31 cellular contexts compared by ENCODE assay signal in genomic region chr15:82891025-82891390, GRCh38.
"Had no signal": no experiment of that assay in that cellular context is flagged by ENCODE, and none has a peak within 500 bp of the region (broad histone marks: within the 10 kb centered on the region; RNA-seq: fewer than 3 reads in every experiment).

No MANE protein-coding gene starts in this region.

- H3K36me3 ChIP-seq: breast epithelium, thyroid gland, upper lobe of right lung had no signal

- H3K27me3 ChIP-seq: breast epithelium, thyroid gland, upper lobe of right lung had no signal

- H3K27ac Mint-ChIP-seq: activated T-helper 1 cell treated with anti-CD3 and anti-CD28 coated beads, Interleukin-12 subunit alpha, Interleukin-12 subunit beta, Interleukin-2, Interleukin-4 antibody, amounts not matched to agents 30 ng/mL and 10 ng/mL and 1 ng/mL, durations not matched to agents 14 hours and 24 hours and 36 hours; dendritic cell treated with granulocyte-macrophage colony-stimulating factor and Interleukin-4, amounts not matched to agents 40 ng/mL and 50 ng/mL, for 4 days; naive thymus-derived CD4-positive, alpha-beta T cell; stimulated activated memory B cell treated with anti-CD40 and anti-IgM and Interleukin-4, amounts not matched to agents 10 μg/mL and 1 μg/mL and 100 μg/mL, for 72 hours; stimulated activated naive CD8-positive, alpha-beta T cell treated with anti-CD3 and anti-CD28 coated beads, Interleukin-15, amount 100 ng/mL, for 72 hours; T-helper 17 cell had no signal

- FAIRE-seq: endometrium, frontal cortex, islet of Langerhans, small intestine had no signal

- H3K9me3 Mint-ChIP-seq: activated T-helper 1 cell treated with anti-CD3 and anti-CD28 coated beads, Interleukin-12 subunit alpha, Interleukin-12 subunit beta, Interleukin-2, Interleukin-4 antibody, amounts not matched to agents 30 ng/mL and 10 ng/mL and 1 ng/mL, durations not matched to agents 14 hours and 24 hours and 36 hours; central memory CD8-positive, alpha-beta T cell; dendritic cell treated with granulocyte-macrophage colony-stimulating factor and Interleukin-4, amounts not matched to agents 40 ng/mL and 50 ng/mL, for 4 days; naive thymus-derived CD4-positive, alpha-beta T cell; neural crest cell; stimulated activated memory B cell treated with anti-CD40 and anti-IgM and Interleukin-4, amounts not matched to agents 10 μg/mL and 1 μg/mL and 100 μg/mL, for 72 hours; stimulated activated naive CD8-positive, alpha-beta T cell treated with anti-CD3 and anti-CD28 coated beads, Interleukin-15, amount 100 ng/mL, for 72 hours had no signal

- H3K4me1 Mint-ChIP-seq: central memory CD8-positive, alpha-beta T cell; naive thymus-derived CD4-positive, alpha-beta T cell; stimulated activated naive CD8-positive, alpha-beta T cell treated with anti-CD3 and anti-CD28 coated beads, Interleukin-15, amount 100 ng/mL, for 72 hours; T-helper 17 cell had no signal

- H3K4me3 Mint-ChIP-seq: activated T-helper 1 cell treated with anti-CD3 and anti-CD28 coated beads, Interleukin-12 subunit alpha, Interleukin-12 subunit beta, Interleukin-2, Interleukin-4 antibody, amounts not matched to agents 30 ng/mL and 10 ng/mL and 1 ng/mL, durations not matched to agents 14 hours and 24 hours and 36 hours; central memory CD8-positive, alpha-beta T cell; dendritic cell treated with granulocyte-macrophage colony-stimulating factor and Interleukin-4, amounts not matched to agents 40 ng/mL and 50 ng/mL, for 4 days; naive thymus-derived CD4-positive, alpha-beta T cell; neural crest cell; stimulated activated memory B cell treated with anti-CD40 and anti-IgM and Interleukin-4, amounts not matched to agents 10 μg/mL and 1 μg/mL and 100 μg/mL, for 72 hours; stimulated activated naive CD8-positive, alpha-beta T cell treated with anti-CD3 and anti-CD28 coated beads, Interleukin-15, amount 100 ng/mL, for 72 hours; T-helper 17 cell had no signal

- H3K27me3 Mint-ChIP-seq: dendritic cell treated with granulocyte-macrophage colony-stimulating factor and Interleukin-4, amounts not matched to agents 40 ng/mL and 50 ng/mL, for 4 days; stimulated activated memory B cell treated with anti-CD40 and anti-IgM and Interleukin-4, amounts not matched to agents 10 μg/mL and 1 μg/mL and 100 μg/mL, for 72 hours; stimulated activated naive CD8-positive, alpha-beta T cell treated with anti-CD3 and anti-CD28 coated beads, Interleukin-15, amount 100 ng/mL, for 72 hours had no signal

- H3K4me3 ChIP-seq: breast epithelium, thyroid gland, upper lobe of right lung had no signal

- DNase-seq: activated CD4-positive, alpha-beta T cell treated with anti-CD3 and anti-CD28 coated beads for 4 hours; activated CD4-positive, alpha-beta T cell treated with anti-CD3 and anti-CD28 coated beads, Interleukin-2, amount 50 U/mL, for 4 hours; activated CD8-positive, alpha-beta memory T cell treated with anti-CD3 and anti-CD28 coated beads, Interleukin-2, amount 50 U/mL, for 4 hours; activated effector memory CD4-positive, alpha-beta T cell treated with anti-CD3 and anti-CD28 coated beads, Interleukin-2, amount 50 U/mL, for 16 hours; activated naive CD4-positive, alpha-beta T cell treated with anti-CD3 and anti-CD28 coated beads, Interleukin-2, amount 50 U/mL, for 16 hours; activated T-cell treated with anti-CD3 and anti-CD28 coated beads, Interleukin-2, amount 50 U/mL, for 1 hour; amniotic stem cell; effector CD4-positive, alpha-beta T cell; glutamatergic neuron; left ventricle myocardium superior; naive thymus-derived CD4-positive, alpha-beta T cell; nucleus accumbens; retina; small intestine; stimulated activated CD4-positive, alpha-beta T cell treated with anti-CD3 and anti-CD28 coated beads, Interleukin-4, amount 100 ng/mL, for 24 hours; stimulated activated naive CD8-positive, alpha-beta T cell treated with anti-CD3 and anti-CD28 coated beads, Interleukin-15, amount 100 ng/mL, for 72 hours; T-helper 17 cell; T1000; thyroid gland; upper lobe of right lung had no signal

- H3K27ac ChIP-seq: epithelial cell of prostate, thyroid gland, upper lobe of right lung had no signal

- H3K4me1 ChIP-seq: breast epithelium, upper lobe of right lung had no signal

- ATAC-seq: left ventricle myocardium superior; naive thymus-derived CD4-positive, alpha-beta T cell; sciatic nerve; stimulated activated memory B cell treated with anti-CD40 and anti-IgM and Interleukin-4, amounts not matched to agents 10 μg/mL and 1 μg/mL and 100 μg/mL, for 72 hours; stimulated activated naive CD8-positive, alpha-beta T cell treated with anti-CD3 and anti-CD28 coated beads, Interleukin-15, amount 100 ng/mL, for 72 hours; T-helper 17 cell; upper lobe of right lung had no signal

- H3K9me3 ChIP-seq: breast epithelium, thyroid gland, upper lobe of right lung had no signal
